In the genomic region with DNA sequence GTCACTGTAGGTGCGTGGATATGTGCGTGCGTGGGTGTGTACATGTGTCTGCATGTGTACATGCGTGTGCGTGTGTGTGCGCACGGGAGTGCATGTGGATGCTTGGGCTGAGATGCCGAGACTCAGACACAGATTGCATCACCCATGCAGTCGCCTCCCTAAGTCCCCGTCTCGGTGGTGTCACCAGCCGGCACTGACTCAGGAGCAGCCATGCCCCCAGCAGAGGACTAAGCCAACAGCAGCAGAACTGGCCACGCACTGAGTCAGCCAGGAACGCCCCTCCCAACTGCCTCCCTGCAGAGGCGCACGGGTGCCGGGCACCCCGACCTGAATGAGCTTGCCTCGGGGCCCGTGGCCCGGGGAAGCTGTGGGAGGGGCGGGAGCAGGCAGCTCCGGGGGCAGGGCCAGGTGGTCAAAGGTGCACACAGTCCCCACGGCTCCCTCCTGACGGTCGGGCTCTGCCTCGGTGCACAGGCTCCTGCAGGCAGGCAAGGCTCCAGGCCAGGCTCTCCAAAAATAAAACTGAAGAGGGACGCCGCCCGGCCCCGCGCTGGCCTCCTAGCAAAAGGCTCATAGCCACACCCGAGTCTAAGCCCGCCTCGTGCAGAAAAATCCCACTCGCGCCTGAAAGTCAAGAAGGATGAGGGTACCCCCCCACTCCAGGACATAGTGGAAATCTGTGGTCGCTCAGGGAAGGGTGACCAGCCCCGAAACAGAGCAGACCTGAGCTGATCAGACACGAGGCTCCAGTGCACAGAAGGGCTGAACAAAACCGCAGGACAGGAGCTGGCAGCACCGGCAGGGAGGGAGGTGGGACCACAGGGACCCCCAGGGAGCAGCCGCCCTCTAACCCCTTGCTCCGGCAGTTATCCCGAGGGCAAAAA, we compare ENCODE assay signal across 2 cellular contexts.
A peak's percentile ranks its signal among the peaks of the same experiment; 100 is the strongest.
TF ChIP-seq lines count a peak whose summit lies in the region.

No MANE protein-coding gene starts in this region.

TF ChIP-seq in A549, 52 proteins besides CTCF, POLR2A, EP300 and RAD21 (continued from another document and continues in another):
- TF ChIP-seq REST (IDR thresholded peaks at IDR 0.05) (no peak), CHD4 (IDR thresholded peaks at IDR 0.05; ENCODE audit: borderline replicate concordance) (no peak), MAFK (IDR thresholded peaks at IDR 0.05; ENCODE audit: partially characterized antibody) (no peak), E2F6 (IDR thresholded peaks at IDR 0.05; ENCODE audit: borderline replicate concordance, low read depth) (peak; percentile 27; the same call in 1 of the 2 replicates), POLR2AphosphoS2 (conservative IDR thresholded peaks at IDR 0.05; ENCODE audit: low read length) (no peak), HEYL (CRISPR knock-in tag; IDR thresholded peaks at IDR 0.05) (no peak), JUNB (IDR thresholded peaks at IDR 0.05) (peak; percentile 41; the same call in 1 of the 2 replicates), ZSCAN20 (CRISPR knock-in tag; IDR thresholded peaks at IDR 0.05) (no peak), HOXA7 (CRISPR knock-in tag; IDR thresholded peaks at IDR 0.05) (peak; percentile 65; the same call in 1 of the 2 replicates), HES2 (IDR thresholded peaks at IDR 0.05) (no peak), NPAS2 (CRISPR knock-in tag; IDR thresholded peaks at IDR 0.05; ENCODE audit: borderline replicate concordance) (no peak), SREBF2 (IDR thresholded peaks at IDR 0.05) (no peak), KDM1A (IDR thresholded peaks at IDR 0.05; ENCODE audit: low read depth) (no peak), ZNF302 (CRISPR knock-in tag; IDR thresholded peaks at IDR 0.05) (no peak), CBX2 (IDR thresholded peaks at IDR 0.05; ENCODE audit: borderline replicate concordance, low read depth) (no peak), PHF8 (IDR thresholded peaks at IDR 0.05; ENCODE audit: borderline replicate concordance, low read depth) (no peak), CBX8 (IDR thresholded peaks at IDR 0.05) (no peak), TFCP2L1 (CRISPR knock-in tag; IDR thresholded peaks at IDR 0.05) (no peak), ATOH8 (CRISPR knock-in tag; IDR thresholded peaks at IDR 0.05; ENCODE audit: low read depth) (no peak), FOSB (CRISPR knock-in tag; IDR thresholded peaks at IDR 0.05) (no peak), CEBPB (IDR thresholded peaks at IDR 0.05) (peak; percentile 57 to 91; a peak in 3 of 4 replicates), HDAC2 (IDR thresholded peaks at IDR 0.05) (no peak), JUN (IDR thresholded peaks at IDR 0.05) (peak; percentile 31 to 63; a peak in 3 of 5 replicates), BHLHE40 (IDR thresholded peaks at IDR 0.05; ENCODE audit: low read depth, low read length) (no peak), RARB (CRISPR knock-in tag; IDR thresholded peaks at IDR 0.05) (no peak), TP53 (CRISPR knock-in tag; IDR thresholded peaks at IDR 0.05) (no peak), FOSL2 (IDR thresholded peaks at IDR 0.05) (peak; percentile 47; the same call in 1 of the 2 replicates), FOSL2 (CRISPR knock-in tag; IDR thresholded peaks at IDR 0.05) (peak; percentile 83), HOXB5 (CRISPR knock-in tag; IDR thresholded peaks at IDR 0.05) (no peak), ZFP36 (IDR thresholded peaks at IDR 0.05; ENCODE audit: borderline replicate concordance, partially characterized antibody) (no peak)
- TF ChIP-seq, protein P1, sequence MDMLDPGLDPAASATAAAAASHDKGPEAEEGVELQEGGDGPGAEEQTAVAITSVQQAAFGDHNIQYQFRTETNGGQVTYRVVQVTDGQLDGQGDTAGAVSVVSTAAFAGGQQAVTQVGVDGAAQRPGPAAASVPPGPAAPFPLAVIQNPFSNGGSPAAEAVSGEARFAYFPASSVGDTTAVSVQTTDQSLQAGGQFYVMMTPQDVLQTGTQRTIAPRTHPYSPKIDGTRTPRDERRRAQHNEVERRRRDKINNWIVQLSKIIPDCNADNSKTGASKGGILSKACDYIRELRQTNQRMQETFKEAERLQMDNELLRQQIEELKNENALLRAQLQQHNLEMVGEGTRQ (IDR thresholded peaks at IDR 0.05), result no peak
- TF ChIP-seq, protein P2, sequence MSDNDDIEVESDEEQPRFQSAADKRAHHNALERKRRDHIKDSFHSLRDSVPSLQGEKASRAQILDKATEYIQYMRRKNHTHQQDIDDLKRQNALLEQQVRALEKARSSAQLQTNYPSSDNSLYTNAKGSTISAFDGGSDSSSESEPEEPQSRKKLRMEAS (IDR thresholded peaks at IDR 0.05), result peak; percentile 71

TF ChIP-seq in Ishikawa, 13 proteins besides CTCF, POLR2A, EP300 and RAD21 (continued from another document):
- TF ChIP-seq, protein P2 (IDR thresholded peaks at IDR 0.05), result peak; percentile 36; the same call in 1 of the 2 replicates
TF ChIP-seq in Ishikawa: peak in this region for 7.
